8 cellular contexts compared by ENCODE assay signal in the genomic region with DNA sequence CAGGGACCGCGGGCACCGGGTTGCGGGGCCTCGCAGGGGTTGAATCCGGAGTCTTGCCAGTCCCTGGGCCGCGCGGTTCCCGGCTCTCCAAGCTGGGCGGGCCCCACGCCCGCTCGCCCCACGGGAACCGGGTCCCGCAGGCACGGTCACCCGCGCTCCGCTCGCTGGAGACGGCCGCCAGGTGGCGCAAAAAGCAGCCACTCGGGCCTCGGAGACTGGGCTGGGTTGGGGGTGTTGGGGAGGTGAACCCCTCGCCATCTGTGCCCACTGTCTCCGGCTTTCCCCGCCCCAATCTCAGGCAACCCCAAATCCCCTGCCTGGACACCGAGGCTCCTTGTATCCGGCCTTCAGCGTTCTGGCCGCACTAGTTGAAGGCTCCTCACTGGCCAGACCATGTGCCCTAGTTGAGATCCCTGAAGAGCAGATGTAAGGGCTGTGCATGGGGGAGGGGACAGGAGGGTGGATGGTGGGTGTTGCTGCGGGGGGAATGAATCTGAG. TPM values are rescaled to one million over a fixed set of nuclear protein-coding genes. Genes with fewer than 3 reads are reported as not detected.
DNase-seq lines count a peak whose midpoint lies in the region; ATAC-seq and TF ChIP-seq lines count a peak whose summit lies in the region.

No MANE protein-coding gene starts in this region.

- H3K9me3 ChIP-seq in CD4-positive, CD25-positive, alpha-beta regulatory T cell (ENCODE audit: control insufficient read depth in 2 of 2, low read length in 2 of 2) = no peaks in the 10 kb centered on the region
- H3K9me3 ChIP-seq in esophagus muscularis mucosa (no peaks in the 10 kb centered on the region), vagina (no peaks in the 10 kb centered on the region)

- H3K27ac Mint-ChIP-seq in CD4-positive, CD25-positive, alpha-beta regulatory T cell = no peak overlapping the region
- H3K27ac Mint-ChIP-seq in nephron progenitor cell = no peak overlapping the region

- H3K36me3 Mint-ChIP-seq in CD4-positive, CD25-positive, alpha-beta regulatory T cell = peaks cover 4% of the 10 kb centered on the region
- H3K36me3 Mint-ChIP-seq in nephron progenitor cell (ENCODE audit: low read depth) = no peaks in the 10 kb centered on the region

- peaks cover 0 to 9% (median 0%) of the 10 kb centered on the region in 7 donors for H3K9me3 Mint-ChIP-seq in CD4-positive, CD25-positive, alpha-beta regulatory T cell
- H3K9me3 Mint-ChIP-seq in nephron progenitor cell = no peaks in the 10 kb centered on the region

- no peaks in the 10 kb centered on the region for H3K36me3 ChIP-seq in CD4-positive, CD25-positive, alpha-beta regulatory T cell (ENCODE audit: control insufficient read depth, insufficient read depth, low read length)
- H3K36me3 ChIP-seq in esophagus muscularis mucosa (no peaks in the 10 kb centered on the region), vagina (no peaks in the 10 kb centered on the region)

- H3K4me1 ChIP-seq in CD4-positive, CD25-positive, alpha-beta regulatory T cell (ENCODE audit: control insufficient read depth, insufficient read depth, low read length, poor library complexity, severe bottlenecking) = peaks cover 24% of the 10 kb centered on the region
- H3K4me1 ChIP-seq in esophagus muscularis mucosa (peaks cover 25 to 34% (median 32%) of the 10 kb centered on the region in 4 donors), vagina (peaks cover 25% of the 10 kb centered on the region)

- peak; percentile 44 to 59 for ATAC-seq in CD4-positive, CD25-positive, alpha-beta regulatory T cell (ENCODE audit: low read depth in 2 of 2)
- no peak for ATAC-seq in HG02798 (IDR thresholded peaks at IDR 0.05; ENCODE audit: poor library complexity, unreplicated experiment)

- TF ChIP-seq CTCF in LNCAP (IDR thresholded peaks at IDR 0.05) (peak; percentile 89), esophagus muscularis mucosa (IDR thresholded peaks at IDR 0.05) (peak; percentile 59 to 78 (median 65)), nephron progenitor cell (IDR thresholded peaks at IDR 0.05) (peak; percentile 62), vagina (IDR thresholded peaks at IDR 0.05) (peak; percentile 32 to 77 (median 66))

- H3K27me3 Mint-ChIP-seq in CD4-positive, CD25-positive, alpha-beta regulatory T cell = peaks cover 63% of the 10 kb centered on the region
- peaks cover 54% of the 10 kb centered on the region for H3K27me3 Mint-ChIP-seq in nephron progenitor cell (ENCODE audit: low read depth, poor library complexity)

- intact Hi-C loops in esophagus muscularis mucosa (cut with DNase I) = loop anchor here (5.0 kb wide), 1 partner anchor 180 kb away; no protein-coding TSS in a partner anchor
- intact Hi-C loops in vagina (cut with DNase I) = loop anchor here (5.0 kb wide), 2 partner anchors 160 to 180 kb away; no protein-coding TSS in a partner anchor

- TF ChIP-seq POLR2A in esophagus muscularis mucosa (IDR thresholded peaks at IDR 0.05; ENCODE audit: low read depth) (no peak), vagina (IDR thresholded peaks at IDR 0.05) (no peak)

- H3K4me1 Mint-ChIP-seq in CD4-positive, CD25-positive, alpha-beta regulatory T cell = peaks cover 0 to 12% (median 5%) of the 10 kb centered on the region in 4 donors
- H3K4me1 Mint-ChIP-seq in nephron progenitor cell = peaks cover 23% of the 10 kb centered on the region

- H3K27me3 ChIP-seq in CD4-positive, CD25-positive, alpha-beta regulatory T cell (ENCODE audit: control insufficient read depth, insufficient read depth, low read length) = peaks cover 16% of the 10 kb centered on the region
- H3K27me3 ChIP-seq in esophagus muscularis mucosa (peaks cover 11 to 89% (median 31%) of the 10 kb centered on the region in 4 donors), vagina (no peaks in the 10 kb centered on the region)

- DNase-seq in CD4-positive, CD25-positive, alpha-beta regulatory T cell = peak; percentile 45 to 64 (median 56)
- DNase-seq in activated CD8-positive, alpha-beta memory T cell treated with anti-CD3 and anti-CD28 coated beads, Interleukin-2, amount 50 U/mL, for 4 hours = peak; percentile 32
- DNase-seq in esophagus muscularis mucosa (ENCODE audit: extremely low spot score) (no peak), nephron progenitor cell (peak; percentile 79), vagina (ENCODE audit: extremely low spot score in 2 of 2) (no peak), NCI-H774 (lab: John Stamatoyannopoulos, UW) (no peak)

- TF ChIP-seq EP300 in esophagus muscularis mucosa (IDR thresholded peaks at IDR 0.05) = no peak

- 4% methylated on average over 5 of the region's 35 CpGs for WGBS in esophagus muscularis mucosa

- H3K27ac ChIP-seq in CD4-positive, CD25-positive, alpha-beta regulatory T cell (ENCODE audit: insufficient read depth, low read length, poor library complexity, severe bottlenecking) = no peak overlapping the region
- H3K27ac ChIP-seq in esophagus muscularis mucosa (replicated peaks in 1 of 4) = no peak overlapping the region
- no peak overlapping the region for H3K27ac ChIP-seq in vagina

- H3K4me3 Mint-ChIP-seq in CD4-positive, CD25-positive, alpha-beta regulatory T cell = peak overlapping the region; percentile 66 to 83 (median 80)
- peak overlapping the region; percentile 71 for H3K4me3 Mint-ChIP-seq in nephron progenitor cell

- H3K4me3 ChIP-seq in CD4-positive, CD25-positive, alpha-beta regulatory T cell (ENCODE audit: low read depth, low read length) = no peak overlapping the region
- H3K4me3 ChIP-seq in esophagus muscularis mucosa (peak overlapping the region; percentile 51 to 63 (median 52)), vagina (peak overlapping the region; percentile 47 to 51)

RNA-seq across cellular contexts. Expression of a gene that starts 1.5 kb away (rescaled TPM):
- 0.20 TPM for total RNA-seq in CD4-positive, CD25-positive, alpha-beta regulatory T cell
- polyA plus RNA-seq in CD4-positive, CD25-positive, alpha-beta regulatory T cell = not detected
- total RNA-seq in esophagus muscularis mucosa (1 to 10 TPM; 2.5 to 4.6 (median 3.5) TPM), vagina (9.3 TPM)

RNA-seq across cellular contexts. Expression of a gene that starts 7.6 kb away (rescaled TPM):
- 0.94 TPM for total RNA-seq in CD4-positive, CD25-positive, alpha-beta regulatory T cell
- 1 to 10 TPM in 3 of 4 donors, under 1 TPM in 1; 0.39 to 4.8 (median 1.9) TPM for polyA plus RNA-seq in CD4-positive, CD25-positive, alpha-beta regulatory T cell
- total RNA-seq in esophagus muscularis mucosa = 1 to 10 TPM; 2.1 to 8.7 (median 5.7) TPM
- total RNA-seq in vagina = 3.4 TPM

RNA-seq across cellular contexts. Expression of a gene that starts 22.3 kb away (rescaled TPM):
- total RNA-seq in CD4-positive, CD25-positive, alpha-beta regulatory T cell = 234 TPM
- polyA plus RNA-seq in CD4-positive, CD25-positive, alpha-beta regulatory T cell = 10 to 100 TPM; 31.9 to 40.7 (median 36.7) TPM
- total RNA-seq in esophagus muscularis mucosa = 10 to 100 TPM; 47.2 to 69.6 (median 61.7) TPM
- 96.5 TPM for total RNA-seq in vagina

RNA-seq across cellular contexts. Expression of a gene that starts 30.0 kb away (rescaled TPM):
- 8.4 TPM for total RNA-seq in CD4-positive, CD25-positive, alpha-beta regulatory T cell
- 1 to 10 TPM; 2.8 to 5.8 (median 3.5) TPM for polyA plus RNA-seq in CD4-positive, CD25-positive, alpha-beta regulatory T cell
- total RNA-seq in esophagus muscularis mucosa = 10 to 100 TPM; 60.2 to 89.9 (median 81.2) TPM
- total RNA-seq in vagina = 52.1 TPM

RNA-seq across cellular contexts. Expression of a gene that starts 44.6 kb away (rescaled TPM):
- 42.7 TPM for total RNA-seq in CD4-positive, CD25-positive, alpha-beta regulatory T cell
- 1 to 10 TPM; 5.7 to 8.6 (median 6.1) TPM for polyA plus RNA-seq in CD4-positive, CD25-positive, alpha-beta regulatory T cell
- total RNA-seq in esophagus muscularis mucosa (10 to 100 TPM; 15.0 to 26.0 (median 19.9) TPM), vagina (15.7 TPM)

Comparison
In these comparisons a context has a peak if more than half of its experiments do, and no peak if none do; other contexts are left out.
1. DNase-seq: peak in CD4-positive, CD25-positive, alpha-beta regulatory T cell (3 of 3), activated CD8-positive, alpha-beta memory T cell treated with anti-CD3 and anti-CD28 coated beads, Interleukin-2, amount 50 U/mL, for 4 hours (single experiment) and nephron progenitor cell (single experiment); none in esophagus muscularis mucosa (single experiment), vagina (0 of 2) and NCI-H774 (single experiment).
2. Peak in every context shown above with its lines, with median percentiles within 50 percentile points of each other: CTCF ChIP-seq.